In the genomic region with DNA sequence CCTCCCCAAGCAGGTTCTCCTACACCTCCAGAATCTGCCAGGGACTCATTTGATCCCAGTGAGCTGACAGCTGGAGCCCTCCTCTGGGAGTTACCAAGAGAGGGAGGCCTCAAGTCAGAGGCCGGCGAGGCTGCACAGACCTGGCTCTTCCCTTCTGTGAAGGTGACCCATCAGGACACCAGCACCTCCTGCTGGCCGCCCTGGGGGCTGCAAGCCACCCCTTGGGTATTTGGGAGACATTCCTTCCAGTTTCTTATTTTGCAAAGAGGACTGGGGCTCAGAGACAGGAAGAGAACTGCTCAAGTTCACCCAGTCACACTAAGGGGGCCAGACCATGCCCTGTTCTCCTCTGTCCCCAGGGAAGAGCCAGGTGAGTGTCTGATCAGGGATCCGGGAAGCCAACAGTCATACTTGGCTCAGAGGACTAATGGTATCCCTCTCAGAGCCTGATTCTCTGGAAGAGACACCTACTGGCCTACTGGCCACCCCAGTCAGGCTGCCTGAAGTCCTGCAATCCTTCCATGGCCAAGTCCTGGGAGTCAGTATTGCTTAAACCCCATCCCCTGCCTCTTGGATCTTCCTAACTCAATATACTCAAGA, we compare ENCODE assay signal across 8 cellular contexts. TPM values are rescaled to one million over a fixed set of nuclear protein-coding genes. Genes with fewer than 3 reads are reported as not detected.
A peak's percentile ranks its signal among the peaks of the same experiment; 100 is the strongest.
DNase-seq lines count a peak whose midpoint lies in the region; ATAC-seq and TF ChIP-seq lines count a peak whose summit lies in the region.

No MANE protein-coding gene starts in this region.

- peaks cover 8% of the 10 kb centered on the region for H3K27me3 ChIP-seq in DND-41 (ENCODE audit: insufficient read depth, low read length, poor library complexity)
- H3K27me3 ChIP-seq in mammary epithelial cell (ENCODE audit: insufficient read depth, low read length): peaks cover 2% of the 10 kb centered on the region
- H3K27me3 ChIP-seq in suprapubic skin: peaks cover 17% of the 10 kb centered on the region

- H3K9me3 ChIP-seq in DND-41 (ENCODE audit: insufficient read depth, low read length, severe bottlenecking) (no peaks in the 10 kb centered on the region), mammary epithelial cell (replicated peaks; ENCODE audit: insufficient read depth, low read length) (no peaks in the 10 kb centered on the region), suprapubic skin (no peaks in the 10 kb centered on the region)

- in situ Hi-C loops in KBM-7 (cut with MboI; ENCODE audit: low pct_unique_long_range_greater_than_20kb, low sequenced_read_pairs) (no loop called here), mammary epithelial cell (cut with MboI; ENCODE audit: low sequenced_read_pairs in 2 of 2) (loop anchor here in 1 of 2 donors (10.0 kb wide), 1 partner anchor 55 kb away; the partner anchor contains the start of gene LMO1)

- dilution Hi-C loops in mammary epithelial cell (cut with HindIII; ENCODE audit: low sequenced_read_pairs): no loop called here

- H3K27ac ChIP-seq in DND-41 (ENCODE audit: low read length) (no peak overlapping the region), mammary epithelial cell (ENCODE audit: insufficient read depth, low read depth, low read length) (no peak overlapping the region), suprapubic skin (no peak overlapping the region)

- H4K20me1 ChIP-seq in DND-41 (ENCODE audit: insufficient read depth, low read length): no peaks in the 10 kb centered on the region
- H4K20me1 ChIP-seq in mammary epithelial cell (ENCODE audit: insufficient read depth, low read length): no peaks in the 10 kb centered on the region

- H3K36me3 Mint-ChIP-seq in activated T-helper 17 cell treated with anti-CD3 and anti-CD28 coated beads, Interleukin-2, amount 50 U/mL, for 72 hours (ENCODE audit: low read depth): no peaks in the 10 kb centered on the region

- H3K9ac ChIP-seq in DND-41 (ENCODE audit: low read depth, low read length) (no peak overlapping the region), mammary epithelial cell (ENCODE audit: insufficient read depth, low read length) (no peak overlapping the region)

- no TSS peak for BruUV-seq in mammary epithelial cell (replicated peaks; lab: Mats Ljungman, UMichigan)

- 93% methylated on average over 4 of the region's 4 CpGs for WGBS in mammary epithelial cell (ENCODE audit: low coverage, missing lambda C conversion rate)
- 58% methylated on average over 3 of the region's 4 CpGs for WGBS in suprapubic skin

- H3K4me2 ChIP-seq in DND-41 (ENCODE audit: insufficient read depth, low read length) (no peak overlapping the region), mammary epithelial cell (ENCODE audit: insufficient read depth, low read depth, low read length) (no peak overlapping the region)

- no peak for TF ChIP-seq EP300 in suprapubic skin (IDR thresholded peaks at IDR 0.05)

- peaks cover 32% of the 10 kb centered on the region for H3K27me3 Mint-ChIP-seq in activated T-helper 17 cell treated with anti-CD3 and anti-CD28 coated beads, Interleukin-2, amount 50 U/mL, for 72 hours

- no peak for TF ChIP-seq POLR2A in suprapubic skin (IDR thresholded peaks at IDR 0.05)

- H3K27ac Mint-ChIP-seq in activated T-helper 17 cell treated with anti-CD3 and anti-CD28 coated beads, Interleukin-2, amount 50 U/mL, for 72 hours: no peak overlapping the region

- no peaks in the 10 kb centered on the region for H3K9me3 Mint-ChIP-seq in activated T-helper 17 cell treated with anti-CD3 and anti-CD28 coated beads, Interleukin-2, amount 50 U/mL, for 72 hours

- TF ChIP-seq CTCF in DND-41 (IDR thresholded peaks at IDR 0.05; ENCODE audit: borderline replicate concordance, extremely low read depth, low read length, poor library complexity, severe bottlenecking): peak; percentile 65
- peak; percentile 45 to 48 for TF ChIP-seq CTCF in mammary epithelial cell (conservative IDR thresholded peaks at IDR 0.05 in 1 of 2, IDR thresholded peaks at IDR 0.05 in 1 of 2; ENCODE audit: extremely low read depth in 1 of 2, insufficient read depth in 1 of 2, low read depth in 1 of 2, low read length in 2 of 2)
- TF ChIP-seq CTCF in suprapubic skin (IDR thresholded peaks at IDR 0.05): no peak

- H3K4me1 ChIP-seq in DND-41 (ENCODE audit: insufficient read depth, low read length) (no peaks in the 10 kb centered on the region), mammary epithelial cell (ENCODE audit: insufficient read depth, low read length) (no peaks in the 10 kb centered on the region), suprapubic skin (peaks cover 7% of the 10 kb centered on the region)

- H3K36me3 ChIP-seq in DND-41 (ENCODE audit: insufficient read depth, low read length): no peaks in the 10 kb centered on the region
- H3K36me3 ChIP-seq in mammary epithelial cell (ENCODE audit: insufficient read depth, low read length): no peaks in the 10 kb centered on the region
- no peaks in the 10 kb centered on the region for H3K36me3 ChIP-seq in suprapubic skin

- no peak overlapping the region for H2AFZ ChIP-seq in DND-41 (ENCODE audit: low read depth, low read length)
- no peak overlapping the region for H2AFZ ChIP-seq in mammary epithelial cell (ENCODE audit: low read depth, low read length)

- ATAC-seq in DND-41 (ENCODE audit: insufficient read depth, low read depth): no peak
- ATAC-seq in activated T-helper 17 cell treated with anti-CD3 and anti-CD28 coated beads, Interleukin-2, amount 50 U/mL, for 72 hours (replicated peaks): no peak

- DNase-seq in DND-41: peak; percentile 21
- peak; percentile 73 for DNase-seq in KBM-7
- no peak for DNase-seq in mammary epithelial cell
- peak; percentile 17 for DNase-seq in mucosa of gallbladder (ENCODE audit: low spot score)
- DNase-seq in NCI-H345 treated with DMSO at 0.1 percent for 48 hours (lab: John Stamatoyannopoulos, UW; ENCODE audit: unreplicated experiment): no peak
- DNase-seq in middle frontal gyrus (ENCODE audit: extremely low spot score, low spot score): no peak
- no peak for DNase-seq in suprapubic skin (ENCODE audit: low spot score in 2 of 2)

- no peaks in the 10 kb centered on the region for H3K79me2 ChIP-seq in DND-41 (ENCODE audit: insufficient read depth, low read length)
- H3K79me2 ChIP-seq in mammary epithelial cell (ENCODE audit: insufficient read depth, low read length): no peaks in the 10 kb centered on the region

- intact Hi-C loops in mammary epithelial cell (cut with micrococcal nuclease): no loop called here

- no peak overlapping the region for H3K4me3 ChIP-seq in DND-41 (ENCODE audit: low read depth in 1 of 2, low read length in 2 of 2)
- no peak overlapping the region for H3K4me3 ChIP-seq in mammary epithelial cell (replicated peaks in 1 of 3; ENCODE audit: insufficient read depth in 1 of 3, low read depth in 2 of 3, low read length in 3 of 3)
- no peak overlapping the region for H3K4me3 ChIP-seq in suprapubic skin

- CTCF ChIA-PET in mammary epithelial cell (lab: Charles Lee; ENCODE audit: low non-redundant PET): no interaction called here

- no peaks in the 10 kb centered on the region for H3K4me1 Mint-ChIP-seq in activated T-helper 17 cell treated with anti-CD3 and anti-CD28 coated beads, Interleukin-2, amount 50 U/mL, for 72 hours

- no peak overlapping the region for H3K4me3 Mint-ChIP-seq in activated T-helper 17 cell treated with anti-CD3 and anti-CD28 coated beads, Interleukin-2, amount 50 U/mL, for 72 hours

RNA-seq across cellular contexts. Expression of gene RIC3, which starts 40.5 kb away (rescaled TPM):
- total RNA-seq in mammary epithelial cell (10 to 100 TPM in 1 of 2 donors, 1 to 10 TPM in 1; 3.6 to 12.0 TPM), mucosa of gallbladder (23.8 TPM), suprapubic skin (100 to 1,000 TPM in 1 of 4 donors, 10 to 100 TPM in 3; 20.5 to 118 (median 35.1) TPM)
- 0.68 TPM for polyA plus RNA-seq in mammary epithelial cell
- polyA minus RNA-seq in mammary epithelial cell: not detected
- total RNA-seq in activated T-helper 17 cell treated with anti-CD3 and anti-CD28 coated beads, Interleukin-2, amount 50 U/mL, for 72 hours: 10 to 100 TPM; 11.5 to 13.4 TPM

RNA-seq across cellular contexts. Expression of gene LMO1, which starts 54.4 kb away (rescaled TPM):
- total RNA-seq in mammary epithelial cell (under 1 TPM; 0.17 to 0.54 TPM), mucosa of gallbladder (not detected), suprapubic skin (10 to 100 TPM in 2 of 4 donors, 1 to 10 TPM in 2; 6.2 to 29.4 (median 8.2) TPM)
- polyA plus RNA-seq in mammary epithelial cell: not detected
- not detected for polyA minus RNA-seq in mammary epithelial cell
- total RNA-seq in activated T-helper 17 cell treated with anti-CD3 and anti-CD28 coated beads, Interleukin-2, amount 50 U/mL, for 72 hours: not detected

Comparison
In these comparisons a context has a peak if more than half of its experiments do, and no peak if none do; other contexts are left out.
1. DNase-seq: peak in DND-41 (single experiment), KBM-7 (single experiment) and mucosa of gallbladder (single experiment); none in mammary epithelial cell (single experiment), NCI-H345 treated with DMSO at 0.1 percent for 48 hours (single experiment), middle frontal gyrus (single experiment) and suprapubic skin (0 of 2).
2. CTCF ChIP-seq: peak in DND-41 (single experiment) and mammary epithelial cell (2 of 2); none in suprapubic skin (0 of 2).